Comparison of ENCODE assay signal across 1 cellular context in the genomic region with DNA sequence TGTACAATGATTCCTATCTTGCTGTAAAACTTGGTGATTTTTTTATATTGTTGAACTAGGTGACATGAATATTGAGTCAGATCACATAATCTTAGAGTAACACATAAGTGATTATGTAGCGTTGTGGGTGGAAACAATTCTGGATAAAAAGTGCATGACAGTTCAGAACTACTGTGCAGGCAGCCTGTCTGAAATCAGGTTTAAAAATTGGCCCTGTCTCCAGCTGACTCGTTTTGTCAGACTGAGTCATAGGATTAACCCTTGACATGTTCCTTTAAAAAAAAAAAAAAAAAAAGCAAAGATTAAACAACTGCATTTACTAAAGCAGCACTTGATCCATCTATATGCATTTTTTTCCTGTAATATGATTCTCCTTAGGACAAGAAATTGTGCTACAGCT.
A peak's percentile ranks its signal among the peaks of the same experiment; 100 is the strongest.
TF ChIP-seq lines count a peak whose summit lies in the region.

No MANE protein-coding gene starts in this region.

TF ChIP-seq in K562, 482 proteins besides CTCF, POLR2A, EP300 and RAD21 (continued from another document):
- TF ChIP-seq ZNF384 (IDR thresholded peaks at IDR 0.05; ENCODE audit: low read depth, low read length) (peak; percentile 90), HMBOX1 (IDR thresholded peaks at IDR 0.05) (peak; percentile 57), FOS (IDR thresholded peaks at IDR 0.05; ENCODE audit: extremely low read depth, insufficient read length) (peak; percentile 10), L3MBTL2 (IDR thresholded peaks at IDR 0.05) (no peak), DPF2 (IDR thresholded peaks at IDR 0.05) (peak; percentile 32; the same call in 1 of the 2 replicates), ATF3 (IDR thresholded peaks at IDR 0.05) (peak; percentile 13; the same call in 1 of the 2 replicates), ATF3 (CRISPR knock-in tag; conservative IDR thresholded peaks at IDR 0.05) (no peak), DACH1 (IDR thresholded peaks at IDR 0.05; ENCODE audit: partially characterized antibody) (peak; percentile 80), HOXB6 (CRISPR knock-in tag; IDR thresholded peaks at IDR 0.05; ENCODE audit: borderline replicate concordance) (no peak), FOSL1 (tag; conservative IDR thresholded peaks at IDR 0.05) (peak; percentile 82), ZNF668 (CRISPR knock-in tag; IDR thresholded peaks at IDR 0.05) (no peak), SMARCA4 (IDR thresholded peaks at IDR 0.05) (peak; percentile 38; the same call in 1 of the 2 replicates), JUND (IDR thresholded peaks at IDR 0.05; ENCODE audit: borderline replicate concordance, low read depth, low read length) (peak; percentile 76), JUND (tag; IDR thresholded peaks at IDR 0.05; ENCODE audit: borderline replicate concordance, low read depth, low read length) (peak; percentile 83; the same call in 2 of the 3 replicates), ILF3 (IDR thresholded peaks at IDR 0.05; ENCODE audit: borderline replicate concordance) (no peak), NFE2 (IDR thresholded peaks at IDR 0.05; ENCODE audit: low read depth) (no peak), RFX5 (IDR thresholded peaks at IDR 0.05; ENCODE audit: low read depth, low read length) (no peak), CBFA2T3 (IDR thresholded peaks at IDR 0.05) (peak; percentile 32; the same call in 1 of the 2 replicates)
- TF ChIP-seq, protein P1, sequence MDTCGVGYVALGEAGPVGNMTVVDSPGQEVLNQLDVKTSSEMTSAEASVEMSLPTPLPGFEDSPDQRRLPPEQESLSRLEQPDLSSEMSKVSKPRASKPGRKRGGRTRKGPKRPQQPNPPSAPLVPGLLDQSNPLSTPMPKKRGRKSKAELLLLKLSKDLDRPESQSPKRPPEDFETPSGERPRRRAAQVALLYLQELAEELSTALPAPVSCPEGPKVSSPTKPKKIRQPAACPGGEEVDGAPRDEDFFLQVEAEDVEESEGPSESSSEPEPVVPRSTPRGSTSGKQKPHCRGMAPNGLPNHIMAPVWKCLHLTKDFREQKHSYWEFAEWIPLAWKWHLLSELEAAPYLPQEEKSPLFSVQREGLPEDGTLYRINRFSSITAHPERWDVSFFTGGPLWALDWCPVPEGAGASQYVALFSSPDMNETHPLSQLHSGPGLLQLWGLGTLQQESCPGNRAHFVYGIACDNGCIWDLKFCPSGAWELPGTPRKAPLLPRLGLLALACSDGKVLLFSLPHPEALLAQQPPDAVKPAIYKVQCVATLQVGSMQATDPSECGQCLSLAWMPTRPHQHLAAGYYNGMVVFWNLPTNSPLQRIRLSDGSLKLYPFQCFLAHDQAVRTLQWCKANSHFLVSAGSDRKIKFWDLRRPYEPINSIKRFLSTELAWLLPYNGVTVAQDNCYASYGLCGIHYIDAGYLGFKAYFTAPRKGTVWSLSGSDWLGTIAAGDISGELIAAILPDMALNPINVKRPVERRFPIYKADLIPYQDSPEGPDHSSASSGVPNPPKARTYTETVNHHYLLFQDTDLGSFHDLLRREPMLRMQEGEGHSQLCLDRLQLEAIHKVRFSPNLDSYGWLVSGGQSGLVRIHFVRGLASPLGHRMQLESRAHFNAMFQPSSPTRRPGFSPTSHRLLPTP (IDR thresholded peaks at IDR 0.05; ENCODE audit: borderline replicate concordance, extremely low read depth, insufficient read length): no peak
